23 cellular contexts compared by ENCODE assay signal in the genomic region with DNA sequence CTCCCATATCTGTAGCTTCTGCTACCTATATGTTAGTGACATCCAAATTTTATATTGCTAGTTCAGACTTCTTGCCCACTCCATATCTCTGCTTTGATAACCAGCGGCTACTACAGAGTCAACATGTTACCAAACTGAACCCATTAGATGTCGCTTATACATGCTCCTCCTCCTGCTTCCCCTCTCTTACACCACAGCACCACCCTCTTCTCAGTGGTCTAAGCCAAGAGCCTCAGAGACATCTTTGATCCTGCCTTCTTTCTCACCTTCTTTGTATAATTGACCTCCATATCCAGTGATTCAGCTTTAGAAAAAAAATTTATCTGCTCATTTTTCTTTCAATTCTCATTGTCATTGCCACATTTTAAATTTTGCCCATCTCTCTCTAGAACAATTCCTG.
DNase-seq lines count a peak whose midpoint lies in the region; ATAC-seq, FAIRE-seq and TF ChIP-seq lines count a peak whose summit lies in the region.
"Had no signal": no experiment of that assay in that cellular context is flagged by ENCODE, and none has a peak within 500 bp of the region (broad histone marks: within the 10 kb centered on the region; RNA-seq: fewer than 3 reads in every experiment).

No MANE protein-coding gene starts in this region.

- H3K9me2 ChIP-seq in Loucy (replicated peaks; ENCODE audit: low read depth, low read length) = no peaks in the 10 kb centered on the region

- intact Hi-C loops in MCF 10A (cut with micrococcal nuclease) (no loop called here), mammary epithelial cell (cut with micrococcal nuclease) (no loop called here)

- H3K4me1 ChIP-seq in mammary epithelial cell (ENCODE audit: insufficient read depth, low read length) (peaks cover 12% of the 10 kb centered on the region), Loucy (ENCODE audit: insufficient read depth, low read length, poor library complexity, severe bottlenecking) (peaks cover 72% of the 10 kb centered on the region)
- H3K4me1 ChIP-seq: Caco-2 had no signal

- H3K27ac Mint-ChIP-seq in MCF 10A (ENCODE audit: low read depth, unreplicated experiment) (peak overlapping the region; percentile 17), immature natural killer cell (no peak overlapping the region)
- H3K27ac Mint-ChIP-seq: B cell; CD4-positive, alpha-beta T cell; CD8-positive, alpha-beta T cell had no signal

- peaks cover 11% of the 10 kb centered on the region for H3F3A ChIP-seq in Loucy (ENCODE audit: low read depth)

- H3K9ac ChIP-seq in mammary epithelial cell (ENCODE audit: insufficient read depth, low read length) (no peak overlapping the region), Loucy (ENCODE audit: low read depth, low read length, poor library complexity, severe bottlenecking) (peak overlapping the region; percentile 31)
- H3K9ac ChIP-seq: BLaER1 treated with 17β-estradiol and CSF1 and Interleukin-3, amounts not matched to agents 10 nM and 100 nM had no signal

- in situ Hi-C loops in mammary epithelial cell (cut with MboI; ENCODE audit: low sequenced_read_pairs in 2 of 2) = no loop called here

- H3K27me3 ChIP-seq in mammary epithelial cell (ENCODE audit: insufficient read depth, low read length) = peaks cover 1% of the 10 kb centered on the region
- H3K27me3 ChIP-seq in Loucy (ENCODE audit: insufficient read depth, low read length, poor library complexity, severe bottlenecking) = no peaks in the 10 kb centered on the region
- H3K27me3 ChIP-seq: BLaER1 treated with 17β-estradiol and CSF1 and Interleukin-3, amounts not matched to agents 10 nM and 100 nM had no signal

- dilution Hi-C loops in mammary epithelial cell (cut with HindIII; ENCODE audit: low sequenced_read_pairs) = loop anchor here (5.0 kb wide), 1 partner anchor 104 kb away; no protein-coding TSS in a partner anchor

- H2AFZ ChIP-seq in mammary epithelial cell (ENCODE audit: low read depth, low read length) (no peak overlapping the region), Loucy (ENCODE audit: low read length) (no peak overlapping the region)

- BruUV-seq in MCF 10A (replicated peaks; lab: Mats Ljungman, UMichigan) = no TSS peak
- no TSS peak for BruUV-seq in mammary epithelial cell (replicated peaks; lab: Mats Ljungman, UMichigan)

- no peak overlapping the region for H3K4me2 ChIP-seq in mammary epithelial cell (ENCODE audit: insufficient read depth, low read depth, low read length)
- peak overlapping the region; percentile 73 for H3K4me2 ChIP-seq in Loucy (ENCODE audit: low read depth, low read length, poor library complexity, severe bottlenecking)
- H3K4me2 ChIP-seq: A549; BLaER1 treated with 17β-estradiol and CSF1 and Interleukin-3, amounts not matched to agents 10 nM and 100 nM had no signal

- H3K79me2 ChIP-seq in mammary epithelial cell (ENCODE audit: insufficient read depth, low read length) = no peaks in the 10 kb centered on the region
- H3K79me2 ChIP-seq in Loucy (ENCODE audit: insufficient read depth, low read length) = no peaks in the 10 kb centered on the region

- POLR2A ChIA-PET in MCF 10A (lab: Yijun Ruan, JAX) = interaction anchor here (1.1 to 4.4 kb wide), 2 partner anchors 12 to 408 kb away, joined by 3 to 32 read pairs; a partner anchor contains a TSS

- no peak overlapping the region for H3K4me3 Mint-ChIP-seq in MCF 10A (ENCODE audit: unreplicated experiment)
- H3K4me3 Mint-ChIP-seq in immature natural killer cell = peak overlapping the region in 3 of 5 donors; percentile 3 to 22 (median 7)
- H3K4me3 Mint-ChIP-seq: B cell; CD4-positive, alpha-beta T cell; CD8-positive, alpha-beta T cell had no signal

- H3K27ac ChIP-seq in mammary epithelial cell (ENCODE audit: insufficient read depth, low read depth, low read length) = no peak overlapping the region
- H3K27ac ChIP-seq: 22Rv1; A549; BLaER1 treated with 17β-estradiol and CSF1 and Interleukin-3, amounts not matched to agents 10 nM and 100 nM had no signal

- H3K36me3 Mint-ChIP-seq in MCF 10A (ENCODE audit: insufficient read depth, unreplicated experiment) (no peaks in the 10 kb centered on the region), immature natural killer cell (no peaks in the 10 kb centered on the region)
- H3K36me3 Mint-ChIP-seq: CD8-positive, alpha-beta T cell had no signal

- DNase-seq in MCF 10A (ENCODE audit: unreplicated experiment) (no peak), mammary epithelial cell (no peak), H54 (ENCODE audit: insufficient read length, low spot score) (no peak), immature natural killer cell (peak in 2 of 3 donors; percentile 1 to 4), omental fat pad (ENCODE audit: low spot score) (no peak), NCI-H2171 treated with DMSO at 0.1 percent for 48 hours (lab: John Stamatoyannopoulos, UW) (no peak)
- DNase-seq: AML-193; Caco-2; Calu3; CD4-positive, alpha-beta T cell; CD8-positive, alpha-beta T cell; DMS79 treated with DMSO at 0.1 percent for 48 hours; GF-D8 had no signal

- no peak for TF ChIP-seq CTCF in MCF 10A (IDR thresholded peaks at IDR 0.05; ENCODE audit: unreplicated experiment)
- no peak for TF ChIP-seq CTCF in mammary epithelial cell (conservative IDR thresholded peaks at IDR 0.05 in 1 of 2, IDR thresholded peaks at IDR 0.05 in 1 of 2; ENCODE audit: extremely low read depth in 1 of 2, insufficient read depth in 1 of 2, low read depth in 1 of 2, low read length in 2 of 2)
- no peak for TF ChIP-seq CTCF in Loucy (conservative IDR thresholded peaks at IDR 0.05; ENCODE audit: low read length)
- TF ChIP-seq CTCF in omental fat pad (IDR thresholded peaks at IDR 0.05) = no peak

- H3K36me3 ChIP-seq in mammary epithelial cell (ENCODE audit: insufficient read depth, low read length) = no peaks in the 10 kb centered on the region
- no peaks in the 10 kb centered on the region for H3K36me3 ChIP-seq in Loucy (ENCODE audit: insufficient read depth, low read length)
- H3K36me3 ChIP-seq: BLaER1 treated with 17β-estradiol and CSF1 and Interleukin-3, amounts not matched to agents 10 nM and 100 nM had no signal

- no peak for ATAC-seq in GM21717 (IDR thresholded peaks at IDR 0.05; ENCODE audit: unreplicated experiment)
- no peak for ATAC-seq in omental fat pad (ENCODE audit: low FRiP score)
- ATAC-seq: A549; CD8-positive, alpha-beta T cell had no signal

- 96% methylated on average over 2 of the region's 2 CpGs for WGBS in mammary epithelial cell (ENCODE audit: low coverage, missing lambda C conversion rate)

- CTCF ChIA-PET in MCF 10A (lab: Yijun Ruan, JAX) (interaction anchor here (0.7 kb wide), 1 partner anchor 557 kb away, joined by 3 read pairs; no protein-coding TSS in a partner anchor), mammary epithelial cell (lab: Charles Lee; ENCODE audit: low non-redundant PET) (no interaction called here)

- H3K9me3 Mint-ChIP-seq in MCF 10A (ENCODE audit: unreplicated experiment) (no peaks in the 10 kb centered on the region), immature natural killer cell (peaks cover 0 to 14% (median 0%) of the 10 kb centered on the region in 6 donors)
- H3K9me3 Mint-ChIP-seq: CD4-positive, alpha-beta T cell; CD8-positive, alpha-beta T cell had no signal

- H4K20me1 ChIP-seq in mammary epithelial cell (ENCODE audit: insufficient read depth, low read length) (no peaks in the 10 kb centered on the region), Loucy (ENCODE audit: insufficient read depth, low read length, poor library complexity, severe bottlenecking) (no peaks in the 10 kb centered on the region)
- H4K20me1 ChIP-seq: BLaER1 treated with 17β-estradiol and CSF1 and Interleukin-3, amounts not matched to agents 10 nM and 100 nM had no signal

- TF ChIP-seq POLR2A in H54 (IDR thresholded peaks at IDR 0.05; ENCODE audit: low read depth, low read length) = no peak

- H3K9me3 ChIP-seq in mammary epithelial cell (replicated peaks; ENCODE audit: insufficient read depth, low read length) = no peaks in the 10 kb centered on the region
- H3K9me3 ChIP-seq in Loucy (ENCODE audit: insufficient read depth, low read depth, low read length) = no peaks in the 10 kb centered on the region
- H3K9me3 ChIP-seq: A549; BLaER1 treated with 17β-estradiol and CSF1 and Interleukin-3, amounts not matched to agents 10 nM and 100 nM; Caco-2 had no signal

- no peak overlapping the region for H3K4me3 ChIP-seq in mammary epithelial cell (replicated peaks in 1 of 3; ENCODE audit: insufficient read depth in 1 of 3, low read depth in 2 of 3, low read length in 3 of 3)
- peak overlapping the region; percentile 53 for H3K4me3 ChIP-seq in Loucy (ENCODE audit: low read length, poor library complexity, severe bottlenecking)
- H3K4me3 ChIP-seq: A549; BLaER1 treated with 17β-estradiol and CSF1 and Interleukin-3, amounts not matched to agents 10 nM and 100 nM had no signal

- peak; percentile 45 for FAIRE-seq in H54 (lab: Jason Lieb, UNC)
- FAIRE-seq: A549, D721Med, G401.6, GM12891, GM19239 had no signal

- H3K27me3 Mint-ChIP-seq in MCF 10A (ENCODE audit: insufficient read depth, unreplicated experiment) (no peaks in the 10 kb centered on the region), immature natural killer cell (ENCODE audit: low read depth in 3 of 3) (peaks cover 0 to 4% (median 2%) of the 10 kb centered on the region in 3 donors)

- peaks cover 18% of the 10 kb centered on the region for H3K4me1 Mint-ChIP-seq in MCF 10A (ENCODE audit: insufficient read depth, unreplicated experiment)
- peaks cover 20 to 26% of the 10 kb centered on the region in 2 donors for H3K4me1 Mint-ChIP-seq in immature natural killer cell

Comparison
In these comparisons a context has a peak if more than half of its experiments do, and no peak if none do; other contexts are left out.
1. DNase-seq: peak in immature natural killer cell (2 of 3); none in MCF 10A (single experiment), mammary epithelial cell (single experiment), H54 (single experiment), omental fat pad (single experiment) and NCI-H2171 treated with DMSO at 0.1 percent for 48 hours (single experiment).